Comparison of ENCODE assay signal across 17 cellular contexts in the genomic region with DNA sequence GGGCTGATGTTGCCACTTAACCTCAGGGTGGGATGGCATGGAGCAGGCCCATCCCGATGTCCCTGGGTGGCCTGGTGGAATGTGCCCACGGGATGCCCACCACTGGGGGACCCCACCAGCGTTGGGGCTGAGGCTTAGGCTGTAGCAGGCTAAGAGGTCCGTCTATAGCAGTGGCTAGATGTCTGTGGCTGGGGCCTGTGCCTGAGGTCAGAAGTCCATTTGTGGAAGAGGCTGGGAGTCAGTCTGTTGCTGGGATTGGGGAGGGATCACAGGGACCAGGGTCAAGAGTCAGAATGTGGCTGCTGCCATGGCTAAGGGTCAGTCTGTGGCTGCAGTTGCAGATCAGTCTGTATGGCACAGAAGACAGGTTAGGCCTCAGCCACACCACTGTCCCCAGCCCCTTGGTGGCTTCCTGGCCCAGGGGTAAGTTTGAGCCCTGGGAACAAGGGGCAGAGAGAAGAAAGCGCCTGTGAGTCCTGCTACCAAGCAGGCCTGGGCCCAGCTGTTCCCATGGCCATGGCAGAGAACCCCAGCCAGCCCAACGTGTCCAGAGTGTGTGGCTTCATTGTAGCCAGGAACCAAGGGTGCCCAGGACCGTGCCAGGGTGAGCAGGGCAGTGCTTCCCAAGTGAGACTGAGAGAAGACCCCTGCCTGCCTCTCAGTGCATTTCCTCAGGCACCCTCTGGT.
"Had no signal": no experiment of that assay in that cellular context is flagged by ENCODE, and none has a peak within 500 bp of the region (broad histone marks: within the 10 kb centered on the region; RNA-seq: fewer than 3 reads in every experiment).

No MANE protein-coding gene starts in this region.

- H3K4me3 Mint-ChIP-seq: activated CD8-positive, alpha-beta memory T cell treated with anti-CD3 and anti-CD28 coated beads, Interleukin-2, amount 10 ng/mL, durations not matched to agents 7 days and 5 days; activated naive CD8-positive, alpha-beta T cell; activated T-cell treated with anti-CD3 and anti-CD28 coated beads, Interleukin-2, amount 50 U/mL, for 4 hours; dendritic cell treated with granulocyte-macrophage colony-stimulating factor and Interleukin-4, amounts not matched to agents 40 ng/mL and 50 ng/mL, for 4 days; nephron; stimulated activated naive CD8-positive, alpha-beta T cell treated with anti-CD3 and anti-CD28 coated beads, Interleukin-15, amount 100 ng/mL, for 72 hours; T-helper 1 cell treated with Interleukin-12 subunit alpha and Interleukin-12 subunit beta and Interleukin-4 antibody, amounts not matched to agents 30 μg/mL and 1 μg/mL, for 36 hours had no signal

- H3K27ac ChIP-seq: testis had no signal

- H3K9me3 ChIP-seq: testis had no signal

- H3K27me3 ChIP-seq: testis had no signal

- H3K9me3 Mint-ChIP-seq: activated T-cell treated with anti-CD3 and anti-CD28 coated beads, Interleukin-2, amount 50 U/mL, for 4 hours; dendritic cell treated with granulocyte-macrophage colony-stimulating factor and Interleukin-4, amounts not matched to agents 40 ng/mL and 50 ng/mL, for 4 days; nephron; stimulated activated naive CD8-positive, alpha-beta T cell treated with anti-CD3 and anti-CD28 coated beads, Interleukin-15, amount 100 ng/mL, for 72 hours; T-helper 1 cell treated with Interleukin-12 subunit alpha and Interleukin-12 subunit beta and Interleukin-4 antibody, amounts not matched to agents 30 μg/mL and 1 μg/mL, for 36 hours had no signal

- H3K27ac Mint-ChIP-seq: activated CD8-positive, alpha-beta memory T cell treated with anti-CD3 and anti-CD28 coated beads, Interleukin-2, amount 10 ng/mL, durations not matched to agents 7 days and 5 days; activated naive CD8-positive, alpha-beta T cell; dendritic cell treated with granulocyte-macrophage colony-stimulating factor and Interleukin-4, amounts not matched to agents 40 ng/mL and 50 ng/mL, for 4 days; T-helper 1 cell treated with Interleukin-12 subunit alpha and Interleukin-12 subunit beta and Interleukin-4 antibody, amounts not matched to agents 30 μg/mL and 1 μg/mL, for 36 hours had no signal

- DNase-seq: activated CD4-positive, alpha-beta T cell treated with anti-CD3 and anti-CD28 coated beads, Interleukin-2, amount 50 U/mL, for 48 hours; activated CD8-positive, alpha-beta memory T cell treated with anti-CD3 and anti-CD28 coated beads, Interleukin-2, amount 10 ng/mL, durations not matched to agents 7 days and 5 days; activated effector memory CD4-positive, alpha-beta T cell treated with anti-CD3 and anti-CD28 coated beads, Interleukin-2, amount 50 U/mL, for 16 hours; activated T-cell treated with anti-CD3 and anti-CD28 coated beads, Interleukin-2, amount 50 U/mL, for 4 hours; amygdala; cerebellar nuclear complex; hypothalamus; stimulated activated CD4-positive, alpha-beta T cell treated with anti-CD3 and anti-CD28 coated beads, Interleukin-2, amount 100 ng/mL, for 48 hours; stimulated activated CD8-positive, alpha-beta memory T cell treated with anti-CD3 and anti-CD28 coated beads, Interleukin-4, amount 100 ng/mL, for 48 hours; stimulated activated naive CD8-positive, alpha-beta T cell treated with anti-CD3 and anti-CD28 coated beads, Interleukin-15, amount 100 ng/mL, for 72 hours; testis had no signal

- H3K36me3 Mint-ChIP-seq: activated CD8-positive, alpha-beta memory T cell treated with anti-CD3 and anti-CD28 coated beads, Interleukin-2, amount 10 ng/mL, durations not matched to agents 7 days and 5 days had no signal

- ATAC-seq: activated CD4-positive, CD25-positive, alpha-beta regulatory T cell treated with anti-CD3 and anti-CD28 coated beads, Interleukin-2, amount 50 U/mL, for 24 hours; activated CD8-positive, alpha-beta memory T cell treated with anti-CD3 and anti-CD28 coated beads, Interleukin-2, amount 10 ng/mL, durations not matched to agents 7 days and 5 days; activated T-cell treated with anti-CD3 and anti-CD28 coated beads, Interleukin-2, amount 50 U/mL, for 4 hours; stimulated activated naive CD8-positive, alpha-beta T cell treated with anti-CD3 and anti-CD28 coated beads, Interleukin-15, amount 100 ng/mL, for 72 hours had no signal

- FAIRE-seq: TTC549 had no signal

- H3K4me3 ChIP-seq: testis had no signal
